ENCODE assay signal across 21 cellular contexts in the genomic region with DNA sequence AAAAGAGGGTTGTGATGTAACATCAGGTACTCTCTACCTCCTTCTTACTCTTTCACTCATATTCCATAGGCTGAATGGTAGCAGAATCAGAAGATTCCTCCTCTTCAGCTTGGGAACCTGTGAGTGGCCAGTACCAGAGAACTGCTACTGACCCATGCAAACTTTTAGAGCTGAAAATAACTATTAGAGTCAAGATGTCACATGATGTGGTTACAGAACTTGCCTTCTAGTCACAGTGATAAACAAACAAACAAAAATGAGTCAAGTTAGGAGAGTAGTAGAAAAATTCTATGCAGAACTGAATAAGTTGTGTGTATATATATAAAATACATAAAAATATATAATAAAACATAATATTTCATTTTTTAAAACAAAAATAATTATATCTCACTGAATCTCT. TPM values are rescaled to one million over a fixed set of nuclear protein-coding genes. Genes with fewer than 3 reads are reported as not detected.
DNase-seq lines count a peak whose midpoint lies in the region; ATAC-seq, FAIRE-seq and TF ChIP-seq lines count a peak whose summit lies in the region.
"Had no signal": no experiment of that assay in that cellular context is flagged by ENCODE, and none has a peak within 500 bp of the region (broad histone marks: within the 10 kb centered on the region; RNA-seq: fewer than 3 reads in every experiment).

No MANE protein-coding gene starts in this region.

- H3K27me3 Mint-ChIP-seq in stimulated activated naive CD8-positive, alpha-beta T cell treated with anti-CD3 and anti-CD28 coated beads, Interleukin-15, amount 100 ng/mL, for 72 hours = peaks cover 10% of the 10 kb centered on the region
- H3K27me3 Mint-ChIP-seq in glutamatergic neuron (ENCODE audit: unreplicated experiment) = peaks cover 2% of the 10 kb centered on the region
- H3K27me3 Mint-ChIP-seq: activated T-helper 17 cell treated with anti-CD3 and anti-CD28 coated beads, Interleukin-2, amount 50 U/mL, for 72 hours had no signal

- H3K27ac Mint-ChIP-seq in stimulated activated naive CD8-positive, alpha-beta T cell treated with anti-CD3 and anti-CD28 coated beads, Interleukin-15, amount 100 ng/mL, for 72 hours = no peak overlapping the region
- H3K27ac Mint-ChIP-seq in glutamatergic neuron (ENCODE audit: unreplicated experiment) = no peak overlapping the region
- H3K27ac Mint-ChIP-seq: activated T-helper 17 cell treated with anti-CD3 and anti-CD28 coated beads, Interleukin-2, amount 50 U/mL, for 72 hours; H9; WTC11 had no signal

- in situ Hi-C loops in K562 (cut with MboI) = no loop called here

- CTCF ChIA-PET in K562 (lab: Yijun Ruan, JAX; ENCODE audit: low intra/inter-chr PET ratio) = no interaction called here

- TF ChIP-seq CTCF in K562 (IDR thresholded peaks at IDR 0.05 in 2 of 3, conservative IDR thresholded peaks at IDR 0.05 in 1 of 3; ENCODE audit: insufficient read depth in 2 of 3, low read depth in 1 of 3, low read length in 3 of 3) (no peak), glutamatergic neuron (IDR thresholded peaks at IDR 0.05; ENCODE audit: partially characterized antibody, unreplicated experiment) (no peak)

- DNase-seq in K562 (ENCODE audit: extremely low read depth in 1 of 4, low spot score in 3 of 4) (no peak), glutamatergic neuron (no peak), GM12892 (ENCODE audit: insufficient read length) (no peak), NOMO-1 (lab: John Stamatoyannopoulos, UW; ENCODE audit: unreplicated experiment in 2 of 2) (no peak)
- DNase-seq in stimulated activated naive CD8-positive, alpha-beta T cell treated with anti-CD3 and anti-CD28 coated beads, Interleukin-15, amount 100 ng/mL, for 72 hours = no peak
- DNase-seq: amniotic stem cell, cerebellar nuclear complex, foreskin keratinocyte, H9, left lung, NCI-H2107, NCI-H774, ovary, T-helper 1 cell, upper lobe of right lung had no signal

- no peaks in the 10 kb centered on the region for H3K4me1 ChIP-seq in K562 (replicated peaks in 1 of 2; ENCODE audit: control insufficient read depth in 2 of 2, insufficient read depth in 2 of 2, low read length in 2 of 2)
- H3K4me1 ChIP-seq: upper lobe of right lung had no signal

- H3K9me3 ChIP-seq in K562 (replicated peaks; ENCODE audit: control insufficient read depth, insufficient read depth, low read depth, low read length) = no peaks in the 10 kb centered on the region
- H3K9me3 ChIP-seq: left lung, ovary, upper lobe of right lung had no signal

- peaks cover 35% of the 10 kb centered on the region for H3K4me1 Mint-ChIP-seq in stimulated activated naive CD8-positive, alpha-beta T cell treated with anti-CD3 and anti-CD28 coated beads, Interleukin-15, amount 100 ng/mL, for 72 hours
- H3K4me1 Mint-ChIP-seq in glutamatergic neuron (ENCODE audit: low read depth, unreplicated experiment) = no peaks in the 10 kb centered on the region

- no peak overlapping the region for H2AFZ ChIP-seq in K562 (ENCODE audit: low read depth, low read length)

- H3K4me3 Mint-ChIP-seq in stimulated activated naive CD8-positive, alpha-beta T cell treated with anti-CD3 and anti-CD28 coated beads, Interleukin-15, amount 100 ng/mL, for 72 hours = no peak overlapping the region
- no peak overlapping the region for H3K4me3 Mint-ChIP-seq in glutamatergic neuron (ENCODE audit: unreplicated experiment)
- H3K4me3 Mint-ChIP-seq: H9, WTC11 had no signal

- H3K9me1 ChIP-seq in K562 (ENCODE audit: control insufficient read depth, insufficient read depth, low read length) = no peaks in the 10 kb centered on the region

- TF ChIP-seq EP300 in K562 (IDR thresholded peaks at IDR 0.05; ENCODE audit: low read length) = no peak

- H3K27ac ChIP-seq in K562 (ENCODE audit: extremely low read depth, low read depth, low read length) = no peak overlapping the region
- H3K27ac ChIP-seq: foreskin keratinocyte, left lung, ovary, upper lobe of right lung had no signal

- no peak for TF ChIP-seq POLR2A in K562 (conservative IDR thresholded peaks at IDR 0.05)
- TF ChIP-seq POLR2A in GM12892 (IDR thresholded peaks at IDR 0.05; ENCODE audit: low read depth, low read length) = no peak

- TF ChIP-seq RAD21 in K562 (CRISPR knock-in tag; conservative IDR thresholded peaks at IDR 0.05 in 1 of 2, IDR thresholded peaks at IDR 0.05 in 1 of 2) = no peak

- ATAC-seq in GM18520 (IDR thresholded peaks at IDR 0.05; ENCODE audit: unreplicated experiment) (peak; percentile 26), GM21447 (IDR thresholded peaks at IDR 0.05; ENCODE audit: unreplicated experiment) (peak; percentile 37), HG03039 (IDR thresholded peaks at IDR 0.05; ENCODE audit: unreplicated experiment) (peak; percentile 36), K562 (no peak)
- no peak for ATAC-seq in stimulated activated naive CD8-positive, alpha-beta T cell treated with anti-CD3 and anti-CD28 coated beads, Interleukin-15, amount 100 ng/mL, for 72 hours
- ATAC-seq: activated T-helper 17 cell treated with anti-CD3 and anti-CD28 coated beads, Interleukin-2, amount 50 U/mL, for 72 hours; foreskin keratinocyte; left lung; upper lobe of right lung; WTC11 had no signal

- H3K27me3 ChIP-seq in K562 (ENCODE audit: control insufficient read depth in 2 of 2, insufficient read depth in 2 of 2, low read length in 2 of 2) = no peaks in the 10 kb centered on the region
- H3K27me3 ChIP-seq: foreskin keratinocyte, left lung, ovary, upper lobe of right lung had no signal

- no peak overlapping the region for H3K4me2 ChIP-seq in K562 (ENCODE audit: insufficient read depth, low read length)

- no peak overlapping the region for H3K9ac ChIP-seq in K562 (ENCODE audit: insufficient read depth in 1 of 2, low read depth in 2 of 2, low read length in 2 of 2)

- no peak overlapping the region for H3K4me3 ChIP-seq in K562
- H3K4me3 ChIP-seq: left lung, ovary, skin epidermis, upper lobe of right lung had no signal

- FAIRE-seq in K562 (lab: Jason Lieb, UNC) = no peak
- FAIRE-seq in GM12892 (lab: Jason Lieb, UNC) = no peak

- no peaks in the 10 kb centered on the region for H3K36me3 ChIP-seq in K562 (ENCODE audit: control insufficient read depth, insufficient read depth, low read length)
- H3K36me3 ChIP-seq: left lung, ovary, upper lobe of right lung had no signal

- peaks cover 0 to 5% of the 10 kb centered on the region in 2 donors for H3K9me3 Mint-ChIP-seq in stimulated activated naive CD8-positive, alpha-beta T cell treated with anti-CD3 and anti-CD28 coated beads, Interleukin-15, amount 100 ng/mL, for 72 hours
- no peaks in the 10 kb centered on the region for H3K9me3 Mint-ChIP-seq in glutamatergic neuron (ENCODE audit: unreplicated experiment)

- intact Hi-C loops in K562 (cut with micrococcal nuclease) = no loop called here

- BruUV-seq in K562 (replicated peaks; lab: Mats Ljungman, UMichigan) = no TSS peak

- POLR2A ChIA-PET in K562 (lab: Yijun Ruan, JAX) = no interaction called here

- H4K20me1 ChIP-seq in K562 (replicated peaks; ENCODE audit: control insufficient read depth, insufficient read depth, low read length) = no peaks in the 10 kb centered on the region

- no peaks in the 10 kb centered on the region for H3K79me2 ChIP-seq in K562 (ENCODE audit: control insufficient read depth, insufficient read depth, low read length)

- H3K36me3 Mint-ChIP-seq in glutamatergic neuron (ENCODE audit: unreplicated experiment) = no peaks in the 10 kb centered on the region

TF ChIP-seq in K562, 482 proteins besides CTCF, POLR2A, EP300 and RAD21:
- TF ChIP-seq CBX8 (IDR thresholded peaks at IDR 0.05; ENCODE audit: borderline replicate concordance, extremely low read depth, low read depth, low read length, poor library complexity, severe bottlenecking) (no peak), TFE3 (CRISPR knock-in tag; IDR thresholded peaks at IDR 0.05) (peak; percentile 55)

RNA-seq across cellular contexts. Expression of gene RGS1, which starts 47.6 kb away (rescaled TPM):
- not detected in 2 replicates for total RNA-seq in K562 (2011; cell fraction: chromatin; rRNA removed; ENCODE audit: low replicate concordance)
- not detected in 2 replicates for total RNA-seq in K562 (2011; cell fraction: nucleolus; rRNA removed)
- not detected in 2 replicates for total RNA-seq in K562 (2011; cell fraction: nucleoplasm; rRNA removed)
- total RNA-seq in K562 (2014; rRNA removed) (not detected in 2 replicates), K562 (2014; rRNA removed; fragmentation: Illumina TruSeq; extraction: Trizol) (not detected in 2 replicates), K562 (2015; rRNA removed; fragmentation: Illumina TruSeq; extraction: Trizol) (not detected in 2 replicates), K562 (2021) (0.42 TPM in 1 of 2 replicates, not detected in the other), glutamatergic neuron (ENCODE audit: unreplicated experiment) (not detected)
- polyA plus RNA-seq in K562 (2011; rRNA removed) (not detected in 2 replicates), K562 (2014; fragmentation: Illumina TruSeq; extraction: Trizol) (not detected in 2 replicates), K562 (2014; fragmentation: Nextera tagmentation; extraction: Ambion mirVana) (not detected), K562 (2014; rRNA removed) (not detected in 2 replicates)
- not detected in 2 replicates for polyA plus RNA-seq in K562 (2011; cell fraction: cytosol; rRNA removed)
- not detected in 2 replicates for polyA plus RNA-seq in K562 (2011; cell fraction: nucleus; rRNA removed)
- 0.11 TPM in 1 of 2 replicates, not detected in the other for polyA plus RNA-seq in K562 (2012)
- 0.42 TPM in 1 of 2 replicates, not detected in the other for polyA minus RNA-seq in K562 (2011; rRNA and poly(A)+ RNA removed)
- polyA minus RNA-seq in K562 (2011; cell fraction: cytosol; rRNA and poly(A)+ RNA removed) = not detected in 2 replicates
- not detected in 2 replicates for polyA minus RNA-seq in K562 (2011; cell fraction: nucleus; rRNA and poly(A)+ RNA removed)
- polyA plus RNA-seq in GM12892 (2012; ENCODE audit: missing spikeins) = 434 TPM
- total RNA-seq: foreskin keratinocyte, H9 had no signal
- polyA plus RNA-seq: foreskin keratinocyte had no signal

Comparison
In these comparisons a context has a peak if more than half of its experiments do, and no peak if none do; other contexts are left out.
1. ATAC-seq: peak in GM18520 (single experiment), GM21447 (single experiment) and HG03039 (single experiment); none in K562 (single experiment) and stimulated activated naive CD8-positive, alpha-beta T cell treated with anti-CD3 and anti-CD28 coated beads, Interleukin-15, amount 100 ng/mL, for 72 hours (single experiment).